Comparison of ENCODE assay signal across 1 cellular context in genomic region chr11:76771446-76772099, GRCh38.
TF ChIP-seq lines count a peak whose summit lies in the region.

No MANE protein-coding gene starts in this region.

TF ChIP-seq in liver, 16 proteins besides CTCF, POLR2A, EP300 and RAD21 (continued from another document):
- no peak for TF ChIP-seq ATF3 (IDR thresholded peaks at IDR 0.05)
